25 cellular contexts compared by ENCODE assay signal in genomic region chr1:114087495-114087894, GRCh38.
DNase-seq lines count a peak whose midpoint lies in the region; ATAC-seq, FAIRE-seq and TF ChIP-seq lines count a peak whose summit lies in the region.
"Had no signal": no experiment of that assay in that cellular context is flagged by ENCODE, and none has a peak within 500 bp of the region (broad histone marks: within the 10 kb centered on the region; RNA-seq: fewer than 3 reads in every experiment).

No MANE protein-coding gene starts in this region.

- no peaks in the 10 kb centered on the region for H3K23me2 ChIP-seq in H9 (ENCODE audit: insufficient read length, low read depth, low read length, poor library complexity, severe bottlenecking)

- no peak for DNase-seq in H9
- no peak for DNase-seq in WTC11 (ENCODE audit: low spot score)
- DNase-seq in stimulated activated effector memory CD8-positive, alpha-beta T cell treated with anti-CD3 and anti-CD28 coated beads, Interleukin-12 subunit alpha, Interleukin-12 subunit beta, amount 100 ng/mL, for 72 hours (ENCODE audit: low spot score in 2 of 2), result no peak
- no peak for DNase-seq in aorta
- no peak for DNase-seq in stimulated activated CD8-positive, alpha-beta memory T cell treated with anti-CD3 and anti-CD28 coated beads, Interleukin-4, amount 100 ng/mL, for 48 hours
- DNase-seq in GM20000 (ENCODE audit: low spot score), result no peak
- DNase-seq in HepG2 (ENCODE audit: low spot score), result no peak
- DNase-seq: 8988T; ACHN; BE2C; C1 segment of cervical spinal cord; Caco-2; Calu3; CD4-positive, CD25-positive, alpha-beta regulatory T cell; CD8-positive, alpha-beta T cell; DMS79 treated with DMSO at 0.1 percent for 48 hours; GF-D8 had no signal

- intact Hi-C loops in aorta (cut with DNase I) (no loop called here), HepG2 (cut with micrococcal nuclease; ENCODE audit: unreplicated experiment) (no loop called here)

- POLR2A ChIA-PET in WTC11 (lab: Charles Lee), result no interaction called here
- POLR2A ChIA-PET in HepG2 (lab: Yijun Ruan, JAX), result no interaction called here

- no peak overlapping the region for H2AFZ ChIP-seq in H9 (ENCODE audit: low read length)
- H2AFZ ChIP-seq in HepG2 (ENCODE audit: low read length), result no peak overlapping the region

- in situ Hi-C loops in HepG2 (cut with HindIII; ENCODE audit: extremely low pct_ligation_motif_present, low pct_unique_long_range_greater_than_20kb), result no loop called here

- WGBS in H9 (ENCODE audit: extremely low coverage, insufficient read length, low lambda C conversion rate), result no CpG with 5 or more reads among the region's 2 CpGs
- 87 to 94% methylated on average over 2 of the region's 2 CpGs for WGBS in aorta, 2 donors
- 70% methylated on average over 2 of the region's 2 CpGs for WGBS in HepG2 (ENCODE audit: low lambda C conversion rate)

- no peak overlapping the region for H3K9ac ChIP-seq in H9 (ENCODE audit: extremely low read depth, insufficient read length, low read length)
- H3K9ac ChIP-seq in HepG2 (ENCODE audit: insufficient read depth, low read depth, low read length), result no peak overlapping the region
- H3K9ac ChIP-seq: BLaER1 had no signal

- H3K4me3 ChIP-seq in aorta (ENCODE audit: low read length in 2 of 2) (no peak overlapping the region), HepG2 (replicated peaks in 1 of 3; ENCODE audit: insufficient read depth in 1 of 3, low read depth in 2 of 3, low read length in 3 of 3) (no peak overlapping the region)
- H3K4me3 ChIP-seq: BLaER1 had no signal

- peaks cover 41 to 81% (median 72%) of the 10 kb centered on the region in 3 experiments for H3K36me3 Mint-ChIP-seq in H9 (ENCODE audit: insufficient read depth in 1 of 3, low read depth in 3 of 3)
- peaks cover 67% of the 10 kb centered on the region for H3K36me3 Mint-ChIP-seq in WTC11
- H3K36me3 Mint-ChIP-seq in stimulated activated effector memory CD8-positive, alpha-beta T cell treated with anti-CD3 and anti-CD28 coated beads, Interleukin-12 subunit alpha, Interleukin-12 subunit beta, amount 100 ng/mL, for 72 hours, result no peaks in the 10 kb centered on the region
- H3K36me3 Mint-ChIP-seq: CD14-positive monocyte; CD4-positive, CD25-positive, alpha-beta regulatory T cell; CD8-positive, alpha-beta T cell had no signal

- no peaks in the 10 kb centered on the region for H3K79me1 ChIP-seq in H9 (ENCODE audit: insufficient read depth, low read depth, low read length, poor library complexity, severe bottlenecking)

- H3K23ac ChIP-seq in H9 (ENCODE audit: insufficient read length, low read depth, low read length), result no peak overlapping the region

- H2BK120ac ChIP-seq in H9 (ENCODE audit: low read depth, low read length, poor library complexity, severe bottlenecking), result no peak overlapping the region

- TF ChIP-seq POLR2A in HepG2 (IDR thresholded peaks at IDR 0.05; ENCODE audit: insufficient read depth in 1 of 2, low read depth in 2 of 2, low read length in 2 of 2), result no peak

- H3K79me2 ChIP-seq in H9 (ENCODE audit: insufficient read depth, low read length) (no peaks in the 10 kb centered on the region), HepG2 (ENCODE audit: insufficient read depth, low read length) (no peaks in the 10 kb centered on the region)

- no peak overlapping the region for H3K4me2 ChIP-seq in H9 (ENCODE audit: insufficient read depth, insufficient read length, low read length)
- H3K4me2 ChIP-seq in HepG2 (ENCODE audit: low read depth, low read length), result no peak overlapping the region
- H3K4me2 ChIP-seq: BLaER1 had no signal

- H3K4me3 Mint-ChIP-seq in H9 (no peak overlapping the region; a peak in 1 of 5 replicates), WTC11 (no peak overlapping the region)
- H3K4me3 Mint-ChIP-seq in stimulated activated effector memory CD8-positive, alpha-beta T cell treated with anti-CD3 and anti-CD28 coated beads, Interleukin-12 subunit alpha, Interleukin-12 subunit beta, amount 100 ng/mL, for 72 hours, result no peak overlapping the region
- H3K4me3 Mint-ChIP-seq: CD14-positive monocyte; CD4-positive, CD25-positive, alpha-beta regulatory T cell; CD8-positive, alpha-beta T cell had no signal

- TF ChIP-seq CTCF in H9 (conservative IDR thresholded peaks at IDR 0.05), result no peak
- no peak for TF ChIP-seq CTCF in WTC11 (IDR thresholded peaks at IDR 0.05)
- TF ChIP-seq CTCF in GM20000 (IDR thresholded peaks at IDR 0.05; ENCODE audit: extremely low read depth, missing control alignments), result no peak
- TF ChIP-seq CTCF in HepG2 (CRISPR knock-in tag; IDR thresholded peaks at IDR 0.05), result no peak

- H4K20me1 ChIP-seq in H9 (ENCODE audit: control insufficient read depth, insufficient read depth, insufficient read length), result no peaks in the 10 kb centered on the region
- H4K20me1 ChIP-seq in HepG2 (ENCODE audit: insufficient read depth, low read length), result no peaks in the 10 kb centered on the region
- H4K20me1 ChIP-seq: BLaER1 had no signal

- H4K8ac ChIP-seq in H9 (replicated peaks; ENCODE audit: insufficient read length, low read depth, low read length), result no peak overlapping the region

- no peak for TF ChIP-seq RAD21 in HepG2 (CRISPR knock-in tag; IDR thresholded peaks at IDR 0.05)

- H3K14ac ChIP-seq in H9 (ENCODE audit: insufficient read depth, low read length), result no peak overlapping the region; the same call in 1 of the 2 replicates

- H3K18ac ChIP-seq in H9 (ENCODE audit: insufficient read length, low read depth, low read length), result no peak overlapping the region

- H2BK12ac ChIP-seq in H9 (ENCODE audit: insufficient read length, low read depth, low read length), result no peak overlapping the region

- CTCF ChIA-PET in WTC11 (lab: Charles Lee), result interaction anchor here (0.9 to 2.5 kb wide), 3 partner anchors 35 to 109 kb away, joined by 3 to 27 read pairs (median 6); partner anchors contain the start of gene OLFML3
- CTCF ChIA-PET in HepG2 (lab: Yijun Ruan, JAX; ENCODE audit: low intra/inter-chr PET ratio, low total read pairs), result no interaction called here

- H3K4me1 ChIP-seq in H9 (ENCODE audit: insufficient read depth, low read length) (peaks cover 7% of the 10 kb centered on the region), aorta (ENCODE audit: control insufficient read depth in 1 of 2, insufficient read depth in 2 of 2, low read length in 2 of 2) (no peaks in the 10 kb centered on the region), HepG2 (ENCODE audit: insufficient read depth, low read length) (no peaks in the 10 kb centered on the region)
- H3K4me1 ChIP-seq: BE2C, BLaER1 had no signal

- no peak overlapping the region for H2BK20ac ChIP-seq in H9 (ENCODE audit: low read depth, low read length, poor library complexity, severe bottlenecking)

- no peak overlapping the region for H3K4ac ChIP-seq in H9 (ENCODE audit: low read depth, low read length)

- no peak for FAIRE-seq in HepG2 (lab: Jason Lieb, UNC)
- FAIRE-seq: A204.1, D721Med, G401.6, GM12891, GM19239 had no signal

- H3K27ac Mint-ChIP-seq in H9 (peak overlapping the region in 2 of 3 experiments; percentile 53 to 73; a peak in 2 of 7 replicates), WTC11 (peak overlapping the region; percentile 80; the same call in 1 of the 2 replicates)
- no peak overlapping the region for H3K27ac Mint-ChIP-seq in stimulated activated effector memory CD8-positive, alpha-beta T cell treated with anti-CD3 and anti-CD28 coated beads, Interleukin-12 subunit alpha, Interleukin-12 subunit beta, amount 100 ng/mL, for 72 hours
- H3K27ac Mint-ChIP-seq: CD14-positive monocyte; CD4-positive, CD25-positive, alpha-beta regulatory T cell; CD8-positive, alpha-beta T cell had no signal

- H3K9me3 ChIP-seq in H9 (ENCODE audit: control insufficient read depth, low read depth, low read length) (no peaks in the 10 kb centered on the region), aorta (ENCODE audit: control insufficient read depth, low read length) (no peaks in the 10 kb centered on the region), HepG2 (ENCODE audit: low read length) (no peaks in the 10 kb centered on the region)
- H3K9me3 ChIP-seq: BE2C, BLaER1, Caco-2 had no signal

- H4K91ac ChIP-seq in H9 (ENCODE audit: insufficient read length, low read depth, low read length), result no peak overlapping the region

- no peak overlapping the region for H3K56ac ChIP-seq in H9 (ENCODE audit: insufficient read length, low read depth, low read length)

- H3K27me3 ChIP-seq in H9 (ENCODE audit: insufficient read depth, low read length), result no peaks in the 10 kb centered on the region; the same call in 1 of the 2 replicates
- no peaks in the 10 kb centered on the region for H3K27me3 ChIP-seq in aorta (ENCODE audit: control insufficient read depth in 1 of 2, insufficient read depth in 2 of 2, low read length in 1 of 2)
- H3K27me3 ChIP-seq in HepG2 (ENCODE audit: control insufficient read depth in 1 of 2, insufficient read depth in 2 of 2, low read length in 2 of 2), result peaks cover 0 to 15% of the 10 kb centered on the region in 2 experiments; a peak in 2 of 5 replicates
- H3K27me3 ChIP-seq: BLaER1 had no signal

- H3K27me3 Mint-ChIP-seq in H9 (ENCODE audit: low read depth) (no peaks in the 10 kb centered on the region; the same call in 1 of the 2 replicates), WTC11 (ENCODE audit: low read depth) (peaks cover 14% of the 10 kb centered on the region)

- TF ChIP-seq EP300 in HepG2 (IDR thresholded peaks at IDR 0.05; ENCODE audit: low read depth in 2 of 2, low read length in 2 of 2) (no peak), HepG2 (CRISPR knock-in tag; IDR thresholded peaks at IDR 0.05; ENCODE audit: borderline replicate concordance) (no peak)

- BruUV-seq in HepG2 (replicated peaks; lab: Mats Ljungman, UMichigan), result no TSS peak

- no peak overlapping the region for H2AK5ac ChIP-seq in H9 (ENCODE audit: insufficient read length, low read length)

- H2BK15ac ChIP-seq in H9 (ENCODE audit: low read depth, low read length), result no peak overlapping the region

- H3K36me3 ChIP-seq in aorta (ENCODE audit: control insufficient read depth in 1 of 2, insufficient read depth in 2 of 2, low read length in 1 of 2), result no peaks in the 10 kb centered on the region
- H3K36me3 ChIP-seq in HepG2 (replicated peaks in 1 of 2; ENCODE audit: control insufficient read depth in 1 of 2, insufficient read depth in 2 of 2, low read length in 2 of 2), result no peaks in the 10 kb centered on the region
- H3K36me3 ChIP-seq: BE2C, BLaER1 had no signal

- H3K27ac ChIP-seq in H9 (ENCODE audit: insufficient read length, low read depth, low read length) (no peak overlapping the region), aorta (ENCODE audit: low read depth in 1 of 2, low read length in 2 of 2) (no peak overlapping the region), HepG2 (ENCODE audit: extremely low read length, insufficient read depth, low read length) (no peak overlapping the region)
- H3K27ac ChIP-seq: BLaER1 had no signal

- ATAC-seq in WTC11 (no peak), aorta (ENCODE audit: low FRiP score) (peak; percentile 46), HepG2 (no peak), GM19463 (IDR thresholded peaks at IDR 0.05; ENCODE audit: unreplicated experiment) (no peak)
- peak; percentile 24 for ATAC-seq in stimulated activated effector memory CD8-positive, alpha-beta T cell treated with anti-CD3 and anti-CD28 coated beads, Interleukin-12 subunit alpha, Interleukin-12 subunit beta, amount 100 ng/mL, for 72 hours
- ATAC-seq: CD8-positive, alpha-beta T cell had no signal

- H3K4me1 Mint-ChIP-seq in H9, result peaks cover 51 to 69% of the 10 kb centered on the region in 2 experiments
- peaks cover 71% of the 10 kb centered on the region for H3K4me1 Mint-ChIP-seq in WTC11
- H3K4me1 Mint-ChIP-seq in stimulated activated effector memory CD8-positive, alpha-beta T cell treated with anti-CD3 and anti-CD28 coated beads, Interleukin-12 subunit alpha, Interleukin-12 subunit beta, amount 100 ng/mL, for 72 hours, result peaks cover 7% of the 10 kb centered on the region
- H3K4me1 Mint-ChIP-seq: CD4-positive, CD25-positive, alpha-beta regulatory T cell had no signal

- H4K5ac ChIP-seq in H9 (ENCODE audit: insufficient read length, low read depth, low read length), result no peak overlapping the region

- no peak overlapping the region for H3T11ph ChIP-seq in H9 (ENCODE audit: low read length)

- H2BK5ac ChIP-seq in H9 (ENCODE audit: insufficient read length, low read length), result no peak overlapping the region

- peaks cover 10 to 11% of the 10 kb centered on the region in 2 experiments for H3K9me3 Mint-ChIP-seq in H9
- peaks cover 15% of the 10 kb centered on the region for H3K9me3 Mint-ChIP-seq in WTC11
- no peaks in the 10 kb centered on the region for H3K9me3 Mint-ChIP-seq in stimulated activated effector memory CD8-positive, alpha-beta T cell treated with anti-CD3 and anti-CD28 coated beads, Interleukin-12 subunit alpha, Interleukin-12 subunit beta, amount 100 ng/mL, for 72 hours
- H3K9me3 Mint-ChIP-seq: CD8-positive, alpha-beta T cell had no signal

Comparison
In these comparisons a context has a peak if more than half of its experiments do, and no peak if none do; other contexts are left out.
1. ATAC-seq: peak in stimulated activated effector memory CD8-positive, alpha-beta T cell treated with anti-CD3 and anti-CD28 coated beads, Interleukin-12 subunit alpha, Interleukin-12 subunit beta, amount 100 ng/mL, for 72 hours (single experiment) and aorta (single experiment); none in WTC11 (single experiment), HepG2 (single experiment) and GM19463 (single experiment).